Comparison of ENCODE assay signal across 25 cellular contexts in the genomic region with DNA sequence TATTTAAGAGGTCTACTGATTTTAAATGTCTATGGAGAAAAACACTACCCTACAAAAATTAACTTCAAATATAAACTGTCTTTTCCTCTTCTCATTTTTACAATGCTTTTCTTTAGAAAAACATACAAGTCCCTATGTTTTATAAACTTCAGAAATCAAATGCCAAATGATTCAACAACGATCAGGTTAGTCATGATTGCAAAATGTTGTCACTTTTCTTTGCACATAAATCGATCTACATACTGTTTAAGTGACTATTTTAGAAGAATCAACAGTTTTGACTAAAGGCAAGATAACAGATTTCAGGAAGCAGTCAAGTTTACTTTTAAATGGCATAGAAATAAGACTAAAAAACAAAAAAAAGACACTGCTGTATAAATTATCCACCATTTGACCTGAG.
"Had no signal": no experiment of that assay in that cellular context is flagged by ENCODE, and none has a peak within 500 bp of the region (broad histone marks: within the 10 kb centered on the region; RNA-seq: fewer than 3 reads in every experiment).

No MANE protein-coding gene starts in this region.

- H2AFZ ChIP-seq: PC-9 had no signal

- H3K27ac ChIP-seq: PC-9, VCaP had no signal

- H3K4me3 Mint-ChIP-seq: activated CD4-positive, alpha-beta memory T cell treated with anti-CD3 and anti-CD28 coated beads, Interleukin-2, amount 10 ng/mL, durations not matched to agents 7 days and 5 days; activated CD4-positive, alpha-beta T cell treated with anti-CD3 and anti-CD28 coated beads, Interleukin-2, amount 10 ng/mL, durations not matched to agents 7 days and 5 days; activated naive CD4-positive, alpha-beta T cell treated with anti-CD3 and anti-CD28 coated beads, Interleukin-2, amount 10 ng/mL, durations not matched to agents 7 days and 5 days; activated naive CD8-positive, alpha-beta T cell treated with anti-CD3 and anti-CD28 coated beads for 36 hours; activated T-helper 17 cell treated with anti-CD3 and anti-CD28 coated beads, Interleukin-2, amount 50 U/mL, for 72 hours; T-helper 1 cell treated with Interleukin-12 subunit alpha and Interleukin-12 subunit beta and Interleukin-4 antibody, amounts not matched to agents 30 μg/mL and 1 μg/mL, for 36 hours had no signal

- H3K4me1 Mint-ChIP-seq: activated CD4-positive, alpha-beta memory T cell treated with anti-CD3 and anti-CD28 coated beads, Interleukin-2, amount 10 ng/mL, durations not matched to agents 7 days and 5 days; activated CD4-positive, alpha-beta T cell treated with anti-CD3 and anti-CD28 coated beads, Interleukin-2, amount 10 ng/mL, durations not matched to agents 7 days and 5 days; activated naive CD4-positive, alpha-beta T cell treated with anti-CD3 and anti-CD28 coated beads, Interleukin-2, amount 10 ng/mL, durations not matched to agents 7 days and 5 days; activated naive CD8-positive, alpha-beta T cell treated with anti-CD3 and anti-CD28 coated beads for 36 hours; activated T-helper 17 cell treated with anti-CD3 and anti-CD28 coated beads, Interleukin-2, amount 50 U/mL, for 72 hours had no signal

- H3K27me3 Mint-ChIP-seq: activated CD4-positive, alpha-beta memory T cell treated with anti-CD3 and anti-CD28 coated beads, Interleukin-2, amount 10 ng/mL, durations not matched to agents 7 days and 5 days; activated CD4-positive, alpha-beta T cell treated with anti-CD3 and anti-CD28 coated beads, Interleukin-2, amount 10 ng/mL, durations not matched to agents 7 days and 5 days; activated naive CD4-positive, alpha-beta T cell treated with anti-CD3 and anti-CD28 coated beads, Interleukin-2, amount 10 ng/mL, durations not matched to agents 7 days and 5 days; activated naive CD8-positive, alpha-beta T cell treated with anti-CD3 and anti-CD28 coated beads for 36 hours; activated T-helper 17 cell treated with anti-CD3 and anti-CD28 coated beads, Interleukin-2, amount 50 U/mL, for 72 hours had no signal

- H3K4me2 ChIP-seq: PC-9 had no signal

- H3K4me3 ChIP-seq: PC-9 had no signal

- ATAC-seq: activated T-helper 17 cell treated with anti-CD3 and anti-CD28 coated beads, Interleukin-2, amount 50 U/mL, for 72 hours had no signal

- H3K27ac Mint-ChIP-seq: activated CD4-positive, alpha-beta memory T cell treated with anti-CD3 and anti-CD28 coated beads, Interleukin-2, amount 10 ng/mL, durations not matched to agents 7 days and 5 days; activated CD4-positive, alpha-beta T cell treated with anti-CD3 and anti-CD28 coated beads, Interleukin-2, amount 10 ng/mL, durations not matched to agents 7 days and 5 days; activated naive CD4-positive, alpha-beta T cell treated with anti-CD3 and anti-CD28 coated beads, Interleukin-2, amount 10 ng/mL, durations not matched to agents 7 days and 5 days; activated naive CD8-positive, alpha-beta T cell treated with anti-CD3 and anti-CD28 coated beads for 36 hours; activated T-helper 17 cell treated with anti-CD3 and anti-CD28 coated beads, Interleukin-2, amount 50 U/mL, for 72 hours; T-helper 1 cell treated with Interleukin-12 subunit alpha and Interleukin-12 subunit beta and Interleukin-4 antibody, amounts not matched to agents 30 μg/mL and 1 μg/mL, for 36 hours had no signal

- DNase-seq: activated CD4-positive, alpha-beta memory T cell treated with anti-CD3 and anti-CD28 coated beads, Interleukin-2, amount 10 ng/mL, durations not matched to agents 7 days and 5 days; activated CD4-positive, alpha-beta T cell treated with anti-CD3 and anti-CD28 coated beads, Interleukin-2, amount 10 ng/mL, durations not matched to agents 7 days and 5 days; activated CD4-positive, CD25-positive, alpha-beta regulatory T cell; activated gamma-delta T cell treated with Interleukin-2 at 50 U/mL for 16 hours; activated naive CD4-positive, alpha-beta T cell treated with anti-CD3 and anti-CD28 coated beads, Interleukin-2, amount 10 ng/mL, durations not matched to agents 7 days and 5 days; activated naive CD8-positive, alpha-beta T cell treated with anti-CD3 and anti-CD28 coated beads for 36 hours; activated T-cell treated with anti-CD3 and anti-CD28 coated beads for 4 hours; activated T-cell treated with anti-CD3 and anti-CD28 coated beads, Interleukin-2, amount 50 U/mL, for 48 hours; caudate nucleus; Karpas-422; MM.1S; NCI-H1105; NCI-H1436; NCI-H1694 treated with DMSO at 0.1 percent for 48 hours; NCI-H2029 treated with DMSO at 0.1 percent for 48 hours; NCI-H345; NCI-H510A; NCI-H526 treated with DMSO at 0.1 percent for 48 hours; NK-92 treated with Interleukin-12 subunit alpha and Interleukin-12 subunit beta, amount 100 ng/mL, for 24 hours; PC-9; SHP77 treated with DMSO at 0.1 percent for 48 hours; T-helper 9 cell had no signal
